ENCODE assay signal across 8 cellular contexts in genomic region chr16:50482271-50482670, GRCh38.
"Had no signal": no experiment of that assay in that cellular context is flagged by ENCODE, and none has a peak within 500 bp of the region (broad histone marks: within the 10 kb centered on the region; RNA-seq: fewer than 3 reads in every experiment).

No MANE protein-coding gene starts in this region.

- H3K4me3 ChIP-seq: GM23338, K562 had no signal

- H3K4me2 ChIP-seq: GM23338 had no signal

- H3K4me3 Mint-ChIP-seq: GM23338, H9 had no signal

- H3K27ac Mint-ChIP-seq: GM23338, H9 had no signal

- DNase-seq: H9, HCEC 1CT, IMR-90 had no signal

- ATAC-seq: GM23338, K562 had no signal

- H2AFZ ChIP-seq: GM23338 had no signal

- FAIRE-seq: H1, H54, HTR-8/SVneo, K562 had no signal
